ENCODE assay signal across 1 cellular context in genomic region chr2:42942214-42942989, GRCh38.
TF ChIP-seq lines count a peak whose summit lies in the region.

No MANE protein-coding gene starts in this region.

TF ChIP-seq in HepG2, 621 proteins besides CTCF, POLR2A, EP300 and RAD21 (continued from another document and continues in another):
- TF ChIP-seq REST (IDR thresholded peaks at IDR 0.05; ENCODE audit: borderline replicate concordance in 1 of 2, low read depth in 1 of 2, low read length in 2 of 2) (no peak), NFYB (CRISPR knock-in tag; IDR thresholded peaks at IDR 0.05) (0 out of 2 replicates have a peak, but pooled peaks have one; percentile 18), HOXA9 (CRISPR knock-in tag; IDR thresholded peaks at IDR 0.05; ENCODE audit: borderline replicate concordance) (no peak), ZNF350 (CRISPR knock-in tag; IDR thresholded peaks at IDR 0.05; ENCODE audit: borderline replicate concordance, low read depth) (peak; percentile 57; the same call in 1 of the 2 replicates), SIN3A (IDR thresholded peaks at IDR 0.05; ENCODE audit: borderline replicate concordance, low read depth, low read length) (0 out of 2 replicates have a peak, but pooled peaks have one; percentile 53), ZBTB7B (CRISPR knock-in tag; IDR thresholded peaks at IDR 0.05) (peak; percentile 31; the same call in 1 of the 2 replicates), FOXJ3 (CRISPR knock-in tag; IDR thresholded peaks at IDR 0.05; ENCODE audit: borderline replicate concordance) (no peak), ZNF720 (CRISPR knock-in tag; IDR thresholded peaks at IDR 0.05) (no peak), HNRNPH1 (optimal IDR thresholded peaks at IDR 0.05; ENCODE audit: low read depth, low read length) (no peak), FOXP1 (IDR thresholded peaks at IDR 0.05) (no peak), FOXP1 (CRISPR knock-in tag; IDR thresholded peaks at IDR 0.05) (no peak), ZNF768 (CRISPR knock-in tag; IDR thresholded peaks at IDR 0.05) (no peak), GATAD2A (CRISPR knock-in tag; IDR thresholded peaks at IDR 0.05) (peak; percentile 75), ZFP1 (CRISPR knock-in tag; IDR thresholded peaks at IDR 0.05) (0 out of 2 replicates have a peak, but pooled peaks have one; percentile 18), ZKSCAN8 (CRISPR knock-in tag; IDR thresholded peaks at IDR 0.05; ENCODE audit: borderline replicate concordance) (0 out of 2 replicates have a peak, but pooled peaks have one; percentile 18), SNAI1 (CRISPR knock-in tag; IDR thresholded peaks at IDR 0.05; ENCODE audit: borderline replicate concordance) (0 out of 2 replicates have a peak, but pooled peaks have one; percentile 28), HMG20A (CRISPR knock-in tag; IDR thresholded peaks at IDR 0.05; ENCODE audit: borderline replicate concordance) (peak; percentile 52; the same call in 1 of the 2 replicates), SKI (IDR thresholded peaks at IDR 0.05; ENCODE audit: partially characterized antibody) (no peak), FOXO4 (CRISPR knock-in tag; conservative IDR thresholded peaks at IDR 0.05) (no peak), ARNT (IDR thresholded peaks at IDR 0.05) (no peak), EEA1 (CRISPR knock-in tag; IDR thresholded peaks at IDR 0.05; ENCODE audit: borderline replicate concordance) (no peak), TBX3 (IDR thresholded peaks at IDR 0.05; ENCODE audit: borderline replicate concordance) (no peak; the same call in 1 of the 2 replicates), ZNF292 (CRISPR knock-in tag; IDR thresholded peaks at IDR 0.05; ENCODE audit: borderline replicate concordance, low read depth) (no peak; the same call in 1 of the 2 replicates), FOXA1 (IDR thresholded peaks at IDR 0.05) (no peak), FOXA1 (CRISPR knock-in tag; IDR thresholded peaks at IDR 0.05) (0 out of 2 replicates have a peak, but pooled peaks have one; percentile 49), HNRNPLL (IDR thresholded peaks at IDR 0.05; ENCODE audit: low read depth, low read length, poor library complexity, severe bottlenecking) (no peak), NR3C1 (CRISPR knock-in tag; IDR thresholded peaks at IDR 0.05) (no peak), HOXA5 (CRISPR knock-in tag; IDR thresholded peaks at IDR 0.05) (no peak), ZNF235 (CRISPR knock-in tag; IDR thresholded peaks at IDR 0.05; ENCODE audit: borderline replicate concordance) (no peak), RXRB (CRISPR knock-in tag; IDR thresholded peaks at IDR 0.05; ENCODE audit: borderline replicate concordance) (0 out of 2 replicates have a peak, but pooled peaks have one; percentile 28), NFYC (CRISPR knock-in tag; IDR thresholded peaks at IDR 0.05) (no peak; the same call in 1 of the 2 replicates), ZNF710 (CRISPR knock-in tag; IDR thresholded peaks at IDR 0.05; ENCODE audit: borderline replicate concordance) (peak; percentile 4; the same call in 1 of the 2 replicates), SNAPC2 (CRISPR knock-in tag; IDR thresholded peaks at IDR 0.05) (no peak), ZNF12 (CRISPR knock-in tag; IDR thresholded peaks at IDR 0.05) (no peak), ZKSCAN5 (CRISPR knock-in tag; IDR thresholded peaks at IDR 0.05) (no peak), CBX5 (CRISPR knock-in tag; IDR thresholded peaks at IDR 0.05; ENCODE audit: borderline replicate concordance) (no peak), MED1 (CRISPR knock-in tag; IDR thresholded peaks at IDR 0.05) (no peak; the same call in 1 of the 2 replicates), GABPA (IDR thresholded peaks at IDR 0.05; ENCODE audit: low read depth, low read length) (no peak), GABPA (CRISPR knock-in tag; IDR thresholded peaks at IDR 0.05; ENCODE audit: low read depth) (0 out of 2 replicates have a peak, but pooled peaks have one; percentile 24), NFIC (IDR thresholded peaks at IDR 0.05; ENCODE audit: low read length) (0 out of 2 replicates have a peak, but pooled peaks have one; percentile 46), SP140L (CRISPR knock-in tag; IDR thresholded peaks at IDR 0.05; ENCODE audit: borderline replicate concordance) (no peak), FOSL1 (CRISPR knock-in tag; IDR thresholded peaks at IDR 0.05; ENCODE audit: borderline replicate concordance) (no peak), TFE3 (CRISPR knock-in tag; IDR thresholded peaks at IDR 0.05) (0 out of 2 replicates have a peak, but pooled peaks have one; percentile 37), THAP7 (CRISPR knock-in tag; IDR thresholded peaks at IDR 0.05) (0 out of 2 replicates have a peak, but pooled peaks have one; percentile 61)
- TF ChIP-seq, protein P1, sequence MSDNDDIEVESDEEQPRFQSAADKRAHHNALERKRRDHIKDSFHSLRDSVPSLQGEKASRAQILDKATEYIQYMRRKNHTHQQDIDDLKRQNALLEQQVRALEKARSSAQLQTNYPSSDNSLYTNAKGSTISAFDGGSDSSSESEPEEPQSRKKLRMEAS (IDR thresholded peaks at IDR 0.05) = peak; percentile 89
- TF ChIP-seq, protein P2, sequence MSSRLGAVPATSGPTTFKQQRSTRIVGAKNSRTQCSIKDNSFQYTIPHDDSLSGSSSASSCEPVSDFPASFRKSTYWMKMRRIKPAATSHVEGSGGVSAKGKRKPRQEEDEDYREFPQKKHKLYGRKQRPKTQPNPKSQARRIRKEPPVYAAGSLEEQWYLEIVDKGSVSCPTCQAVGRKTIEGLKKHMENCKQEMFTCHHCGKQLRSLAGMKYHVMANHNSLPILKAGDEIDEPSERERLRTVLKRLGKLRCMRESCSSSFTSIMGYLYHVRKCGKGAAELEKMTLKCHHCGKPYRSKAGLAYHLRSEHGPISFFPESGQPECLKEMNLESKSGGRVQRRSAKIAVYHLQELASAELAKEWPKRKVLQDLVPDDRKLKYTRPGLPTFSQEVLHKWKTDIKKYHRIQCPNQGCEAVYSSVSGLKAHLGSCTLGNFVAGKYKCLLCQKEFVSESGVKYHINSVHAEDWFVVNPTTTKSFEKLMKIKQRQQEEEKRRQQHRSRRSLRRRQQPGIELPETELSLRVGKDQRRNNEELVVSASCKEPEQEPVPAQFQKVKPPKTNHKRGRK (CRISPR knock-in tag; IDR thresholded peaks at IDR 0.05) = no peak
- TF ChIP-seq, protein P3, sequence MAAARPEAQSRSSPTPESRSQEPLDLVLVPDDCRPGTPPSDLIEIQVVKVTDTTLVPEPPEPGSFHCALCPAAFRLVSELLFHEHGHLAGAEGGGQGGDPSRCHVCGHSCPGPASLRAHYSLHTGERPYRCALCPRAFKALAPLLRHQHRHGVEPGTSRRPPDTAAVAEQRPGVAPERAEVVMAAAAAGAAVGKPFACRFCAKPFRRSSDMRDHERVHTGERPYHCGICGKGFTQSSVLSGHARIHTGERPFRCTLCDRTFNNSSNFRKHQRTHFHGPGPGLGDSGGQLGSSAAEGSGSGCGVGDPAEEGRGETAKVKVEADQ (CRISPR knock-in tag; IDR thresholded peaks at IDR 0.05; ENCODE audit: borderline replicate concordance) = no peak
- TF ChIP-seq, protein P4, sequence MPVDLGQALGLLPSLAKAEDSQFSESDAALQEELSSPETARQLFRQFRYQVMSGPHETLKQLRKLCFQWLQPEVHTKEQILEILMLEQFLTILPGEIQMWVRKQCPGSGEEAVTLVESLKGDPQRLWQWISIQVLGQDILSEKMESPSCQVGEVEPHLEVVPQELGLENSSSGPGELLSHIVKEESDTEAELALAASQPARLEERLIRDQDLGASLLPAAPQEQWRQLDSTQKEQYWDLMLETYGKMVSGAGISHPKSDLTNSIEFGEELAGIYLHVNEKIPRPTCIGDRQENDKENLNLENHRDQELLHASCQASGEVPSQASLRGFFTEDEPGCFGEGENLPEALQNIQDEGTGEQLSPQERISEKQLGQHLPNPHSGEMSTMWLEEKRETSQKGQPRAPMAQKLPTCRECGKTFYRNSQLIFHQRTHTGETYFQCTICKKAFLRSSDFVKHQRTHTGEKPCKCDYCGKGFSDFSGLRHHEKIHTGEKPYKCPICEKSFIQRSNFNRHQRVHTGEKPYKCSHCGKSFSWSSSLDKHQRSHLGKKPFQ (CRISPR knock-in tag; IDR thresholded peaks at IDR 0.05; ENCODE audit: insufficient replicate concordance) = peak; percentile 99
- TF ChIP-seq, protein P5, sequence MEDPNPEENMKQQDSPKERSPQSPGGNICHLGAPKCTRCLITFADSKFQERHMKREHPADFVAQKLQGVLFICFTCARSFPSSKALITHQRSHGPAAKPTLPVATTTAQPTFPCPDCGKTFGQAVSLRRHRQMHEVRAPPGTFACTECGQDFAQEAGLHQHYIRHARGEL (CRISPR knock-in tag; IDR thresholded peaks at IDR 0.05) = no peak
- TF ChIP-seq, protein P6, sequence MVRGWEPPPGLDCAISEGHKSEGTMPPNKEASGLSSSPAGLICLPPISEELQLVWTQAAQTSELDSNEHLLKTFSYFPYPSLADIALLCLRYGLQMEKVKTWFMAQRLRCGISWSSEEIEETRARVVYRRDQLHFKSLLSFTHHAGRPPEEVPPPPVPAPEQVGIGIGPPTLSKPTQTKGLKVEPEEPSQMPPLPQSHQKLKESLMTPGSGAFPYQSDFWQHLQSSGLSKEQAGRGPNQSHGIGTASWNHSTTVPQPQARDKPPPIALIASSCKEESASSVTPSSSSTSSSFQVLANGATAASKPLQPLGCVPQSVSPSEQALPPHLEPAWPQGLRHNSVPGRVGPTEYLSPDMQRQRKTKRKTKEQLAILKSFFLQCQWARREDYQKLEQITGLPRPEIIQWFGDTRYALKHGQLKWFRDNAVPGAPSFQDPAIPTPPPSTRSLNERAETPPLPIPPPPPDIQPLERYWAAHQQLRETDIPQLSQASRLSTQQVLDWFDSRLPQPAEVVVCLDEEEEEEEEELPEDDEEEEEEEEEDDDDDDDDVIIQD (CRISPR knock-in tag; IDR thresholded peaks at IDR 0.05; ENCODE audit: low read depth) = 0 out of 2 replicates have a peak, but pooled peaks have one; percentile 23
